1 cellular context compared by ENCODE assay signal in the genomic region with DNA sequence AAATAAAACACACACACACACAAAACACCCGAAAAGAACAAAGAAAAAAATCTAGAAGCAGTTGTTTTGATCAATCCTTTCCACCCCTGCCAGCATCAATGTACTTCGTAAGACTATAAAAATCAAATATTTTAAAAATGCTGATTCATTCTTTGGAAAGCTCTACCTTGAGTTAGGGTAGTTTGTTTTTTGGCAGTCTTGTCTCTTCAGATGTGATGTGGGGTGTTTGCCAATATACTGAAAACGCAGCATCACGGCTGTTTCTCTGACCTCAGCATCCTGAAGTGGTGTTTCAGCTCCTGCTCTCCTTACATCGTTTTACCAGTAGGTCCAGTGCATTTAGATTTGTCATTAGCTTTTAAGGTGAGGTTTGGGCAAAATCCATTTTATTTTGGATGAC.
TF ChIP-seq lines count a peak whose summit lies in the region.

No MANE protein-coding gene starts in this region.

TF ChIP-seq in HCT116, 20 proteins besides CTCF, POLR2A, EP300 and RAD21 (continued from another document):
- TF ChIP-seq, protein P1, sequence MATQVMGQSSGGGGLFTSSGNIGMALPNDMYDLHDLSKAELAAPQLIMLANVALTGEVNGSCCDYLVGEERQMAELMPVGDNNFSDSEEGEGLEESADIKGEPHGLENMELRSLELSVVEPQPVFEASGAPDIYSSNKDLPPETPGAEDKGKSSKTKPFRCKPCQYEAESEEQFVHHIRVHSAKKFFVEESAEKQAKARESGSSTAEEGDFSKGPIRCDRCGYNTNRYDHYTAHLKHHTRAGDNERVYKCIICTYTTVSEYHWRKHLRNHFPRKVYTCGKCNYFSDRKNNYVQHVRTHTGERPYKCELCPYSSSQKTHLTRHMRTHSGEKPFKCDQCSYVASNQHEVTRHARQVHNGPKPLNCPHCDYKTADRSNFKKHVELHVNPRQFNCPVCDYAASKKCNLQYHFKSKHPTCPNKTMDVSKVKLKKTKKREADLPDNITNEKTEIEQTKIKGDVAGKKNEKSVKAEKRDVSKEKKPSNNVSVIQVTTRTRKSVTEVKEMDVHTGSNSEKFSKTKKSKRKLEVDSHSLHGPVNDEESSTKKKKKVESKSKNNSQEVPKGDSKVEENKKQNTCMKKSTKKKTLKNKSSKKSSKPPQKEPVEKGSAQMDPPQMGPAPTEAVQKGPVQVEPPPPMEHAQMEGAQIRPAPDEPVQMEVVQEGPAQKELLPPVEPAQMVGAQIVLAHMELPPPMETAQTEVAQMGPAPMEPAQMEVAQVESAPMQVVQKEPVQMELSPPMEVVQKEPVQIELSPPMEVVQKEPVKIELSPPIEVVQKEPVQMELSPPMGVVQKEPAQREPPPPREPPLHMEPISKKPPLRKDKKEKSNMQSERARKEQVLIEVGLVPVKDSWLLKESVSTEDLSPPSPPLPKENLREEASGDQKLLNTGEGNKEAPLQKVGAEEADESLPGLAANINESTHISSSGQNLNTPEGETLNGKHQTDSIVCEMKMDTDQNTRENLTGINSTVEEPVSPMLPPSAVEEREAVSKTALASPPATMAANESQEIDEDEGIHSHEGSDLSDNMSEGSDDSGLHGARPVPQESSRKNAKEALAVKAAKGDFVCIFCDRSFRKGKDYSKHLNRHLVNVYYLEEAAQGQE (IDR thresholded peaks at IDR 0.05; ENCODE audit: low read depth) = no peak
- TF ChIP-seq YY1 (IDR thresholded peaks at IDR 0.05; ENCODE audit: extremely low read depth, insufficient replicate concordance, low read depth, low read length) = no peak
- TF ChIP-seq ZNF274 (IDR thresholded peaks at IDR 0.05; ENCODE audit: low read depth, low read length) = no peak
- TF ChIP-seq, protein P2, sequence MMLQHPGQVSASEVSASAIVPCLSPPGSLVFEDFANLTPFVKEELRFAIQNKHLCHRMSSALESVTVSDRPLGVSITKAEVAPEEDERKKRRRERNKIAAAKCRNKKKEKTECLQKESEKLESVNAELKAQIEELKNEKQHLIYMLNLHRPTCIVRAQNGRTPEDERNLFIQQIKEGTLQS (IDR thresholded peaks at IDR 0.05) = no peak
- no peak for TF ChIP-seq CBX3 (IDR thresholded peaks at IDR 0.05; ENCODE audit: low read depth)
- TF ChIP-seq CEBPB (IDR thresholded peaks at IDR 0.05; ENCODE audit: low read depth) = 0 out of 2 replicates have a peak, but pooled peaks have one; percentile 6
- TF ChIP-seq, protein P3, sequence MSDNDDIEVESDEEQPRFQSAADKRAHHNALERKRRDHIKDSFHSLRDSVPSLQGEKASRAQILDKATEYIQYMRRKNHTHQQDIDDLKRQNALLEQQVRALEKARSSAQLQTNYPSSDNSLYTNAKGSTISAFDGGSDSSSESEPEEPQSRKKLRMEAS (IDR thresholded peaks at IDR 0.05) = no peak
